ENCODE assay signal across 8 cellular contexts in the genomic region with DNA sequence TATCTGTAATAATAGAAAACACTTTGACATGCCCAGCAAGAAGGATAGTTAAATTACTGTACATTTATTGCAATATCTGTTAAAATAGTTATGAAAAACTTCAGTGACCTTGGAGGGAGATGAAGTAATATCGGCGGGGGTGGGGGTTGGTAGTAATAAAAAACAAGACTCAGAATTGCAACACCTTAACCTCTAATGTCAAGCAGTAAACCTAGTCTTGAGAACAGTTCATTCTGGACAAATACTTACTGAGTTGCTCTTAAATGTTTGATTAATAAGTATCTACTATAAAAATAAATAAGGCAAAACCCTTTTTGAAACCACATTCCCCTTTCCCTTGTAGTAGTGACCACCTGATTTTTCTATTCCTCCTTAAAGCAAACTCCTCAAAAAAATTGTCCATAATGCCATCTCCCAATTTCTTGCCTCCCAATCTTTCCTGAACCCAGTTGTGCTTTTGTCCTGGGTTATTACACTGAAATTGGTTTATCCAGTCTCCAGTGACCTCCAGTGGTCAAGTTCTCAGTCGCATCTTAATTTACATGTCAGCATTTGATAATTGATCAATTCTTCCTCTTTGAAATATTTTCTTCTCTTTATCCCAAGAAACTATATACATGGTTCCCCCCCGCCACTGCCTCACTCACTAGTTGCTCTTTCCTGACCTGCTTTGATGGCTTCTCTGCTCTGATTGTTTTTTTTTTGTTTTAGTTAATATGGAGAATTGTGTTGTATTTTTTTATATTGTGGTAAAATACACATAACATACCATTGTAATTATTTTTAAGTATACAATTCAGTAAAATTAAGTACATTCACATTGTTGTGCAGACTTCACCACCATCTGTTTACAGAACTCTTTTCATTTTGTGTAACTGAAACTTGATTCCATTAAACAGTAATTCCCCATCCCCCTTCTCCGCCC. TPM values are rescaled to one million over a fixed set of nuclear protein-coding genes. Genes with fewer than 3 reads are reported as not detected.
DNase-seq lines count a peak whose midpoint lies in the region; ATAC-seq and TF ChIP-seq lines count a peak whose summit lies in the region.

No MANE protein-coding gene starts in this region.

- DNase-seq in Right ventricle myocardium inferior (ENCODE audit: missing footprints) (no peak), cardiac septum (ENCODE audit: low spot score) (no peak), NB4 (ENCODE audit: low read depth) (peak; percentile 81), left ventricle myocardium superior (no peak), sciatic nerve (ENCODE audit: low spot score) (no peak)
- peak; percentile 10 for DNase-seq in activated naive CD8-positive, alpha-beta T cell treated with anti-CD3 and anti-CD28 coated beads, Interleukin-2, amount 50 U/mL, for 24 hours
- no peak for DNase-seq in stimulated activated CD4-positive, alpha-beta T cell treated with anti-CD3 and anti-CD28 coated beads, Interleukin-15, amount 100 ng/mL, for 24 hours

- no peak overlapping the region for H3K4me3 ChIP-seq in NB4 (ENCODE audit: low read depth, low read length)

- H3K9me3 Mint-ChIP-seq in activated naive CD8-positive, alpha-beta T cell treated with anti-CD3 and anti-CD28 coated beads, Interleukin-2, amount 50 U/mL, for 24 hours, result no peaks in the 10 kb centered on the region

- no peaks in the 10 kb centered on the region for H3K27me3 Mint-ChIP-seq in activated naive CD8-positive, alpha-beta T cell treated with anti-CD3 and anti-CD28 coated beads, Interleukin-2, amount 50 U/mL, for 24 hours

- no peak for TF ChIP-seq POLR2A in NB4 (IDR thresholded peaks at IDR 0.05; ENCODE audit: extremely low read depth, insufficient read length)

- intact Hi-C loops in Right ventricle myocardium inferior (cut with DNase I) (loop anchor here (1.0 to 5.0 kb wide), 2 partner anchors 34 to 148 kb away; no protein-coding TSS in a partner anchor), cardiac septum (cut with DNase I) (loop anchor here (1.0 to 10.0 kb wide), 4 partner anchors 64 to 432 kb away; partner anchors contain the start of gene CHI3L2), left ventricle myocardium superior (cut with micrococcal nuclease) (loop anchor here (5.0 kb wide), 1 partner anchor 149 kb away; no protein-coding TSS in a partner anchor), sciatic nerve (cut with DNase I) (no loop called here)

- peak overlapping the region; percentile 7 for H3K27ac Mint-ChIP-seq in activated naive CD8-positive, alpha-beta T cell treated with anti-CD3 and anti-CD28 coated beads, Interleukin-2, amount 50 U/mL, for 24 hours

- ATAC-seq in Right ventricle myocardium inferior (peak; percentile 67), left ventricle myocardium superior (peak; percentile 66), sciatic nerve (peak; percentile 95), HG02571 (IDR thresholded peaks at IDR 0.05; ENCODE audit: unreplicated experiment) (no peak)
- no peak for ATAC-seq in activated naive CD8-positive, alpha-beta T cell treated with anti-CD3 and anti-CD28 coated beads, Interleukin-2, amount 50 U/mL, for 24 hours

- TF ChIP-seq CTCF in NB4 (IDR thresholded peaks at IDR 0.05; ENCODE audit: low read depth, low read length), result peak; percentile 19

- H3K36me3 Mint-ChIP-seq in activated naive CD8-positive, alpha-beta T cell treated with anti-CD3 and anti-CD28 coated beads, Interleukin-2, amount 50 U/mL, for 24 hours (ENCODE audit: low read depth), result peaks cover 17% of the 10 kb centered on the region

- H3K4me3 Mint-ChIP-seq in activated naive CD8-positive, alpha-beta T cell treated with anti-CD3 and anti-CD28 coated beads, Interleukin-2, amount 50 U/mL, for 24 hours, result no peak overlapping the region

- H3K4me1 Mint-ChIP-seq in activated naive CD8-positive, alpha-beta T cell treated with anti-CD3 and anti-CD28 coated beads, Interleukin-2, amount 50 U/mL, for 24 hours, result peaks cover 50% of the 10 kb centered on the region

RNA-seq across cellular contexts. Expression of gene RAP1A, which starts 36.8 kb away (rescaled TPM):
- total RNA-seq in Right ventricle myocardium inferior (107 TPM), cardiac septum (114 TPM), left ventricle myocardium superior (102 TPM), sciatic nerve (97.0 TPM)

Comparison
In these comparisons a context has a peak if more than half of its experiments do, and no peak if none do; other contexts are left out.
1. ATAC-seq: peak in Right ventricle myocardium inferior (single experiment), left ventricle myocardium superior (single experiment) and sciatic nerve (single experiment); none in activated naive CD8-positive, alpha-beta T cell treated with anti-CD3 and anti-CD28 coated beads, Interleukin-2, amount 50 U/mL, for 24 hours (single experiment) and HG02571 (single experiment).
2. DNase-seq: peak in NB4 (single experiment) and activated naive CD8-positive, alpha-beta T cell treated with anti-CD3 and anti-CD28 coated beads, Interleukin-2, amount 50 U/mL, for 24 hours (single experiment); none in Right ventricle myocardium inferior (single experiment), cardiac septum (single experiment), left ventricle myocardium superior (single experiment), sciatic nerve (single experiment) and stimulated activated CD4-positive, alpha-beta T cell treated with anti-CD3 and anti-CD28 coated beads, Interleukin-15, amount 100 ng/mL, for 24 hours (single experiment).